Comparison of ENCODE assay signal across 8 cellular contexts in the genomic region with DNA sequence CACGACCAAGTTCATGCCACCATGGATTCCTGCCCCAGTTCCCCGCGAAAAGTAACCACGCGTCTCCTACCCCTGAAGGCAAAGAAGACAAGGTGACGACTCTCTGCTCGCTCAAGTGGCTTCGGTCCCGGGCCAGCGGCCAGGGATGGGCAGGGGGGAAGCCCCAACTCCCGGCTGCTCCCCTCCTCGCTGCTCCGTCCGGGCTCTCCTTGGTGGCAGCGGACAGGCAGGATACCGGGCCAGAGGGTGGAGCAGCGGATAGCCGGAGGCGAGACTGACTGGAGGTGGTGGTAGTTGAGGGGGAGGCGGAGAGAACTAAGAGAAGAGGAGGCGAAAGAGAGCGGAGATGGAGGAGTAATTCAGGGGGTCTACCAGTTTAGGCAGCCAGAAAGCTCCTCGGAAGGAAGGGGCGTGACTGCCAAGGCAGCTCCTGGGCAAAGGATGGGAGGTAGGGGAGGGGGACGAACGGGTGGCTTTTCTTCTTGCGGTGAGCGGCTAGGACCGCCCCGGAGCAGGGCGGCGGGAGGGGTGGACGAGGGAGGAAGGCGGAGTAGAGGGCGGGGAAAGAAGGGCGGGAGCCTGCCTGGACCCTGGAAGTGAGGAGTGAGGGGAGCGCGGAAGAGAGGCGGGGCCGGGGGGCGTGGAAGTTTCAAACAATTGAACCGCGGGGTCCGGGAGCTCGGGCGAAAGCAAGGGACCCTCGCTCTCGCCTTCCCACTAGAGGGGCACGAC. TPM values are rescaled to one million over a fixed set of nuclear protein-coding genes. Genes with fewer than 3 reads are reported as not detected.
DNase-seq lines count a peak whose midpoint lies in the region; ATAC-seq and TF ChIP-seq lines count a peak whose summit lies in the region.

A gene with protein sequence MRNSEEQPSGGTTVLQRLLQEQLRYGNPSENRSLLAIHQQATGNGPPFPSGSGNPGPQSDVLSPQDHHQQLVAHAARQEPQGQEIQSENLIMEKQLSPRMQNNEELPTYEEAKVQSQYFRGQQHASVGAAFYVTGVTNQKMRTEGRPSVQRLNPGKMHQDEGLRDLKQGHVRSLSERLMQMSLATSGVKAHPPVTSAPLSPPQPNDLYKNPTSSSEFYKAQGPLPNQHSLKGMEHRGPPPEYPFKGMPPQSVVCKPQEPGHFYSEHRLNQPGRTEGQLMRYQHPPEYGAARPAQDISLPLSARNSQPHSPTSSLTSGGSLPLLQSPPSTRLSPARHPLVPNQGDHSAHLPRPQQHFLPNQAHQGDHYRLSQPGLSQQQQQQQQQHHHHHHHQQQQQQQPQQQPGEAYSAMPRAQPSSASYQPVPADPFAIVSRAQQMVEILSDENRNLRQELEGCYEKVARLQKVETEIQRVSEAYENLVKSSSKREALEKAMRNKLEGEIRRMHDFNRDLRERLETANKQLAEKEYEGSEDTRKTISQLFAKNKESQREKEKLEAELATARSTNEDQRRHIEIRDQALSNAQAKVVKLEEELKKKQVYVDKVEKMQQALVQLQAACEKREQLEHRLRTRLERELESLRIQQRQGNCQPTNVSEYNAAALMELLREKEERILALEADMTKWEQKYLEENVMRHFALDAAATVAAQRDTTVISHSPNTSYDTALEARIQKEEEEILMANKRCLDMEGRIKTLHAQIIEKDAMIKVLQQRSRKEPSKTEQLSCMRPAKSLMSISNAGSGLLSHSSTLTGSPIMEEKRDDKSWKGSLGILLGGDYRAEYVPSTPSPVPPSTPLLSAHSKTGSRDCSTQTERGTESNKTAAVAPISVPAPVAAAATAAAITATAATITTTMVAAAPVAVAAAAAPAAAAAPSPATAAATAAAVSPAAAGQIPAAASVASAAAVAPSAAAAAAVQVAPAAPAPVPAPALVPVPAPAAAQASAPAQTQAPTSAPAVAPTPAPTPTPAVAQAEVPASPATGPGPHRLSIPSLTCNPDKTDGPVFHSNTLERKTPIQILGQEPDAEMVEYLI (minus strand): TSS at position 450 of the 732 bp plus-strand sequence. CDS start 17,705 bp downstream, outside the sequence.

- H3K36me3 Mint-ChIP-seq in activated naive CD8-positive, alpha-beta T cell treated with anti-CD3 and anti-CD28 coated beads, Interleukin-2, amount 10 ng/mL, durations not matched to agents 7 days and 5 days: no peaks in the 10 kb centered on the region

- H3K4me1 ChIP-seq in heart left ventricle: peaks cover 0 to 4% (median 0%) of the 10 kb centered on the region in 12 donors
- H3K4me1 ChIP-seq in parathyroid adenoma: peaks cover 3% of the 10 kb centered on the region
- no peaks in the 10 kb centered on the region for H3K4me1 ChIP-seq in upper lobe of left lung

- peaks cover 7% of the 10 kb centered on the region for H3K27me3 Mint-ChIP-seq in activated naive CD8-positive, alpha-beta T cell treated with anti-CD3 and anti-CD28 coated beads, Interleukin-2, amount 10 ng/mL, durations not matched to agents 7 days and 5 days

- H3K9me3 ChIP-seq in KOPT-K1 (ENCODE audit: insufficient read depth, low read length, poor library complexity, severe bottlenecking) (no peaks in the 10 kb centered on the region), heart left ventricle (no peaks in the 10 kb centered on the region), parathyroid adenoma (ENCODE audit: control insufficient read depth, low read length) (no peaks in the 10 kb centered on the region), upper lobe of left lung (no peaks in the 10 kb centered on the region)

- POLR2A ChIA-PET in activated naive CD8-positive, alpha-beta T cell treated with anti-CD3 and anti-CD28 coated beads, Interleukin-2, amount 10 ng/mL, durations not matched to agents 7 days and 5 days (lab: Charles Lee): interaction anchor here (0.8 to 1.0 kb wide), 2 partner anchors 10 to 163 kb away, joined by 3 to 4 read pairs; no protein-coding TSS in a partner anchor

- H3K27ac Mint-ChIP-seq in activated naive CD8-positive, alpha-beta T cell treated with anti-CD3 and anti-CD28 coated beads, Interleukin-2, amount 10 ng/mL, durations not matched to agents 7 days and 5 days: no peak within 1 kb of the TSS

- peak within 1 kb of the TSS; percentile 31 to 97 (median 66) for H3K4me3 ChIP-seq in heart left ventricle
- peak within 1 kb of the TSS; percentile 75 for H3K4me3 ChIP-seq in parathyroid adenoma (ENCODE audit: low read depth, low read length)
- peak within 1 kb of the TSS; percentile 30 to 82 (median 64) for H3K4me3 ChIP-seq in upper lobe of left lung

- H3K4me3 Mint-ChIP-seq in activated naive CD8-positive, alpha-beta T cell treated with anti-CD3 and anti-CD28 coated beads, Interleukin-2, amount 10 ng/mL, durations not matched to agents 7 days and 5 days: peak within 1 kb of the TSS; percentile 88

- 0 to 23% (median 10%) methylated on average over 45 to 49 of the region's 49 CpGs for WGBS in heart left ventricle, 4 donors
- 2 to 19% methylated on average over 37 to 49 of the region's 49 CpGs for WGBS in upper lobe of left lung, 2 donors

- peaks cover 5% of the 10 kb centered on the region for H3K4me1 Mint-ChIP-seq in activated naive CD8-positive, alpha-beta T cell treated with anti-CD3 and anti-CD28 coated beads, Interleukin-2, amount 10 ng/mL, durations not matched to agents 7 days and 5 days

- TF ChIP-seq POLR2A in heart left ventricle (IDR thresholded peaks at IDR 0.05): peak in 1 of 2 donors; percentile 23
- TF ChIP-seq POLR2A in upper lobe of left lung (IDR thresholded peaks at IDR 0.05): no peak

- intact Hi-C loops in heart left ventricle (cut with DNase I): no loop called here

- peaks cover 0 to 32% (median 0%) of the 10 kb centered on the region in 9 donors for H3K27me3 ChIP-seq in heart left ventricle
- H3K27me3 ChIP-seq in parathyroid adenoma (ENCODE audit: control insufficient read depth, insufficient read depth, low read length): no peaks in the 10 kb centered on the region
- H3K27me3 ChIP-seq in upper lobe of left lung: no peaks in the 10 kb centered on the region

- H3K27ac ChIP-seq in KOPT-K1 (ENCODE audit: low read depth, low read length, poor library complexity, severe bottlenecking): peak within 1 kb of the TSS; percentile 79
- peak within 1 kb of the TSS; percentile 46 to 87 (median 76) for H3K27ac ChIP-seq in heart left ventricle
- H3K27ac ChIP-seq in parathyroid adenoma: peak within 1 kb of the TSS; percentile 79
- H3K27ac ChIP-seq in upper lobe of left lung: peak within 1 kb of the TSS; percentile 54 to 73 (median 68)

- TF ChIP-seq CTCF in heart left ventricle (IDR thresholded peaks at IDR 0.05) (no peak), parathyroid adenoma (IDR thresholded peaks at IDR 0.05) (no peak), upper lobe of left lung (IDR thresholded peaks at IDR 0.05) (no peak)

- H2AFZ ChIP-seq in parathyroid adenoma: peak within 1 kb of the TSS; percentile 89

- H3K4me2 ChIP-seq in parathyroid adenoma (ENCODE audit: low read length): peak within 1 kb of the TSS; percentile 75

- no peak for TF ChIP-seq EP300 in upper lobe of left lung (IDR thresholded peaks at IDR 0.05)

- H3K36me3 ChIP-seq in KOPT-K1 (ENCODE audit: insufficient read depth, low read length) (no peaks in the 10 kb centered on the region), heart left ventricle (no peaks in the 10 kb centered on the region), parathyroid adenoma (ENCODE audit: control insufficient read depth, insufficient read depth, low read length) (no peaks in the 10 kb centered on the region), upper lobe of left lung (no peaks in the 10 kb centered on the region)

- ATAC-seq in GM21717 (IDR thresholded peaks at IDR 0.05; ENCODE audit: unreplicated experiment) (peak; percentile 75), SK-N-SH treated with all-trans-retinoic acid at 6 μM for 48 hours (peak; percentile 91), heart left ventricle (peak; percentile 90 to 96 (median 94)), upper lobe of left lung (ENCODE audit: low FRiP score in 2 of 2) (peak; percentile 93 to 97)
- ATAC-seq in activated naive CD8-positive, alpha-beta T cell treated with anti-CD3 and anti-CD28 coated beads, Interleukin-2, amount 10 ng/mL, durations not matched to agents 7 days and 5 days (ENCODE audit: low read depth): peak; percentile 62

- H3K9me3 Mint-ChIP-seq in activated naive CD8-positive, alpha-beta T cell treated with anti-CD3 and anti-CD28 coated beads, Interleukin-2, amount 10 ng/mL, durations not matched to agents 7 days and 5 days: no peaks in the 10 kb centered on the region

- no peaks in the 10 kb centered on the region for H3K79me2 ChIP-seq in parathyroid adenoma

- peak within 1 kb of the TSS; percentile 37 for H3K9ac ChIP-seq in parathyroid adenoma

- peak; percentile 67 for DNase-seq in DMS114 treated with DMSO at 0.1 percent for 48 hours (lab: John Stamatoyannopoulos, UW; ENCODE audit: unreplicated experiment)
- peak; percentile 55 for DNase-seq in activated naive CD8-positive, alpha-beta T cell treated with anti-CD3 and anti-CD28 coated beads, Interleukin-2, amount 10 ng/mL, durations not matched to agents 7 days and 5 days
- peak; percentile 75 to 88 (median 83) for DNase-seq in heart left ventricle
- DNase-seq in upper lobe of left lung: peak; percentile 79 to 90

TF ChIP-seq in SK-N-SH treated with all-trans-retinoic acid at 6 μM for 48 hours, 23 proteins besides CTCF, POLR2A, EP300 and RAD21 (continues in another document):
- TF ChIP-seq ISL1 (CRISPR knock-in tag; IDR thresholded peaks at IDR 0.05) (no peak), CSDC2 (CRISPR knock-in tag; IDR thresholded peaks at IDR 0.05) (no peak), ZFP3 (CRISPR knock-in tag; IDR thresholded peaks at IDR 0.05) (no peak), RARB (CRISPR knock-in tag; IDR thresholded peaks at IDR 0.05) (no peak), ARNTL (CRISPR knock-in tag; IDR thresholded peaks at IDR 0.05; ENCODE audit: borderline replicate concordance, low read depth) (no peak), BACH2 (CRISPR knock-in tag; IDR thresholded peaks at IDR 0.05; ENCODE audit: borderline replicate concordance) (no peak)
- TF ChIP-seq, protein P1, sequence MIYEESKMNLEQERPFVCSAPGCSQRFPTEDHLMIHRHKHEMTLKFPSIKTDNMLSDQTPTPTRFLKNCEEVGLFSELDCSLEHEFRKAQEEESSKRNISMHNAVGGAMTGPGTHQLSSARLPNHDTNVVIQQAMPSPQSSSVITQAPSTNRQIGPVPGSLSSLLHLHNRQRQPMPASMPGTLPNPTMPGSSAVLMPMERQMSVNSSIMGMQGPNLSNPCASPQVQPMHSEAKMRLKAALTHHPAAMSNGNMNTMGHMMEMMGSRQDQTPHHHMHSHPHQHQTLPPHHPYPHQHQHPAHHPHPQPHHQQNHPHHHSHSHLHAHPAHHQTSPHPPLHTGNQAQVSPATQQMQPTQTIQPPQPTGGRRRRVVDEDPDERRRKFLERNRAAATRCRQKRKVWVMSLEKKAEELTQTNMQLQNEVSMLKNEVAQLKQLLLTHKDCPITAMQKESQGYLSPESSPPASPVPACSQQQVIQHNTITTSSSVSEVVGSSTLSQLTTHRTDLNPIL (CRISPR knock-in tag; IDR thresholded peaks at IDR 0.05; ENCODE audit: low read depth): no peak

RNA-seq across cellular contexts. Expression of the gene that starts here (rescaled TPM):
- total RNA-seq in activated naive CD8-positive, alpha-beta T cell treated with anti-CD3 and anti-CD28 coated beads, Interleukin-2, amount 10 ng/mL, durations not matched to agents 7 days and 5 days: 1 to 10 TPM; 1.1 to 1.8 TPM
- total RNA-seq in heart left ventricle (10 to 100 TPM in 1 of 9 donors, 1 to 10 TPM in 8; 2.0 to 10.5 (median 6.3) TPM), upper lobe of left lung (10 to 100 TPM in 2 of 6 donors, 1 to 10 TPM in 4; 4.2 to 18.9 (median 8.0) TPM)
- 1 to 10 TPM in 1 of 2 donors, under 1 TPM in 1; 0.61 to 1.1 TPM for polyA plus RNA-seq in heart left ventricle

Comparison
In these comparisons a context has a peak if more than half of its experiments do, and no peak if none do; other contexts are left out.
1. Peak in every context shown above with its lines: DNase-seq, ATAC-seq, H3K4me3 ChIP-seq and H3K27ac ChIP-seq.